ENCODE assay signal across 8 cellular contexts in genomic region chr4:26330186-26330787, GRCh38. TPM values are rescaled to one million over a fixed set of nuclear protein-coding genes. Genes with fewer than 3 reads are reported as not detected.
DNase-seq lines count a peak whose midpoint lies in the region; ATAC-seq, FAIRE-seq and TF ChIP-seq lines count a peak whose summit lies in the region.

No MANE protein-coding gene starts in this region.

- no peak for FAIRE-seq in astrocyte (lab: Jason Lieb, UNC)

- no peak overlapping the region for H3K4me3 Mint-ChIP-seq in CD14-positive monocyte
- H3K4me3 Mint-ChIP-seq in astrocyte (ENCODE audit: unreplicated experiment), result no peak overlapping the region

- no peak overlapping the region for H2AFZ ChIP-seq in astrocyte (ENCODE audit: low read depth, low read length)
- H2AFZ ChIP-seq in smooth muscle cell (ENCODE audit: low read depth), result no peak overlapping the region

- H3F3A ChIP-seq in smooth muscle cell (ENCODE audit: low read depth), result peaks cover 11% of the 10 kb centered on the region

- DNase-seq in CD14-positive monocyte (ENCODE audit: low spot score), result no peak
- DNase-seq in NCI-H446 treated with DMSO at 0.1 percent for 48 hours (lab: John Stamatoyannopoulos, UW), result peak; percentile 31
- peak; percentile 41 for DNase-seq in astrocyte (ENCODE audit: low read depth)
- DNase-seq in right cardiac atrium, result no peak
- DNase-seq in smooth muscle cell (lab: John Stamatoyannopoulos, UW; ENCODE audit: unreplicated experiment), result no peak
- DNase-seq in stimulated activated CD4-positive, alpha-beta T cell treated with anti-CD3 and anti-CD28 coated beads, Interleukin-15, amount 100 ng/mL, for 24 hours, result no peak

- H3K27ac Mint-ChIP-seq in CD14-positive monocyte (peak overlapping the region in 1 of 7 donors; percentile 85), astrocyte (ENCODE audit: unreplicated experiment) (peak overlapping the region; percentile 90)

- peak; percentile 71 for ATAC-seq in GM18867 (IDR thresholded peaks at IDR 0.05; ENCODE audit: unreplicated experiment)
- ATAC-seq in HG03354 (IDR thresholded peaks at IDR 0.05; ENCODE audit: poor library complexity, severe bottlenecking, unreplicated experiment), result peak; percentile 93
- ATAC-seq in right cardiac atrium, result peak; percentile 67 to 68

- H3K79me2 ChIP-seq in astrocyte (ENCODE audit: insufficient read depth, low read length) (peaks cover 95% of the 10 kb centered on the region), smooth muscle cell (ENCODE audit: low read depth) (peaks cover 96% of the 10 kb centered on the region)

- intact Hi-C loops in CD14-positive monocyte (cut with micrococcal nuclease), result loop anchor here in 1 of 2 donors (10.0 kb wide), 1 partner anchor 55 kb away; no protein-coding TSS in a partner anchor
- intact Hi-C loops in right cardiac atrium (cut with DNase I), result loop anchor here in 2 of 4 donors (5.0 to 10.0 kb wide), 2 partner anchors 82 to 675 kb away; no protein-coding TSS in a partner anchor

- H4K20me1 ChIP-seq in astrocyte (ENCODE audit: insufficient read depth, low read length) (peaks cover 58% of the 10 kb centered on the region), smooth muscle cell (ENCODE audit: low read depth) (peaks cover 87% of the 10 kb centered on the region)

- no peaks in the 10 kb centered on the region for H3K9me3 Mint-ChIP-seq in CD14-positive monocyte
- no peaks in the 10 kb centered on the region for H3K9me3 Mint-ChIP-seq in astrocyte (ENCODE audit: unreplicated experiment)

- H3K27me3 Mint-ChIP-seq in CD14-positive monocyte (ENCODE audit: low read depth in 3 of 3), result peaks cover 0 to 4% (median 0%) of the 10 kb centered on the region in 3 donors
- no peaks in the 10 kb centered on the region for H3K27me3 Mint-ChIP-seq in astrocyte (ENCODE audit: low read depth, unreplicated experiment)

- WGBS in right cardiac atrium, result 45% methylated on average over 4 of the region's 4 CpGs
- WGBS in smooth muscle cell (ENCODE audit: low lambda C conversion rate), result 46% methylated on average over 4 of the region's 4 CpGs

- H3K9ac ChIP-seq in astrocyte (ENCODE audit: low read length) (peak overlapping the region; percentile 8), smooth muscle cell (ENCODE audit: low read depth) (peak overlapping the region; percentile 33)

- H3K4me1 Mint-ChIP-seq in CD14-positive monocyte (peaks cover 36% of the 10 kb centered on the region), astrocyte (ENCODE audit: low read depth, unreplicated experiment) (peaks cover 51% of the 10 kb centered on the region)

- no peaks in the 10 kb centered on the region for H3K27me3 ChIP-seq in astrocyte (ENCODE audit: insufficient read depth, low read length)
- H3K27me3 ChIP-seq in right cardiac atrium (ENCODE audit: control insufficient read depth, insufficient read depth), result no peaks in the 10 kb centered on the region
- H3K27me3 ChIP-seq in smooth muscle cell (ENCODE audit: low read depth), result no peaks in the 10 kb centered on the region

- TF ChIP-seq CTCF in CD14-positive monocyte (IDR thresholded peaks at IDR 0.05) (peak; percentile 88), astrocyte (IDR thresholded peaks at IDR 0.05; ENCODE audit: insufficient read depth, low read depth, low read length) (peak; percentile 68), smooth muscle cell (IDR thresholded peaks at IDR 0.05; ENCODE audit: borderline replicate concordance, insufficient read depth, poor library complexity, severe bottlenecking) (peak; percentile 68)

- H3K27ac ChIP-seq in astrocyte (ENCODE audit: low read depth, low read length) (no peak overlapping the region), right cardiac atrium (ENCODE audit: low read length) (no peak overlapping the region), smooth muscle cell (ENCODE audit: low read depth) (peak overlapping the region; percentile 89)

- no peak overlapping the region for H3K4me3 ChIP-seq in astrocyte (ENCODE audit: insufficient read depth, low read depth, low read length)
- no peak overlapping the region for H3K4me3 ChIP-seq in right cardiac atrium (ENCODE audit: low read length)
- H3K4me3 ChIP-seq in smooth muscle cell, result no peak overlapping the region

- peaks cover 39% of the 10 kb centered on the region for H3K4me1 ChIP-seq in astrocyte (ENCODE audit: insufficient read depth, low read length)
- H3K4me1 ChIP-seq in right cardiac atrium (ENCODE audit: control insufficient read depth, insufficient read depth, low read length), result peaks cover 8% of the 10 kb centered on the region
- H3K4me1 ChIP-seq in smooth muscle cell (ENCODE audit: low read depth), result peaks cover 35% of the 10 kb centered on the region

- H3K4me2 ChIP-seq in astrocyte (ENCODE audit: low read length), result peak overlapping the region; percentile 1
- peak overlapping the region; percentile 79 for H3K4me2 ChIP-seq in smooth muscle cell

- H3K36me3 Mint-ChIP-seq in CD14-positive monocyte (peaks cover 1 to 11% of the 10 kb centered on the region in 2 donors), astrocyte (ENCODE audit: low read depth, unreplicated experiment) (no peaks in the 10 kb centered on the region)

- no peaks in the 10 kb centered on the region for H3K36me3 ChIP-seq in astrocyte (ENCODE audit: insufficient read depth, low read length)
- H3K36me3 ChIP-seq in smooth muscle cell (ENCODE audit: low read depth), result no peaks in the 10 kb centered on the region

- H3K9me3 ChIP-seq in astrocyte (ENCODE audit: insufficient read depth, low read depth, low read length) (no peaks in the 10 kb centered on the region), right cardiac atrium (ENCODE audit: control insufficient read depth, low read length) (no peaks in the 10 kb centered on the region), smooth muscle cell (replicated peaks; ENCODE audit: low read depth) (no peaks in the 10 kb centered on the region)

RNA-seq across cellular contexts. Expression of gene RBPJ, which starts 9.5 kb away (rescaled TPM):
- polyA plus RNA-seq in CD14-positive monocyte (100 to 1,000 TPM; 128 to 177 TPM), right cardiac atrium (22.2 TPM), smooth muscle cell (135 and 137 TPM in 2 replicates)
- total RNA-seq in astrocyte (96.3 and 96.7 TPM in 2 replicates), right cardiac atrium (10 to 100 TPM; 42.1 to 45.9 (median 44.2) TPM), smooth muscle cell (96.9 and 183 TPM in 2 replicates)

Comparison
In these comparisons a context has a peak if more than half of its experiments do, and no peak if none do; other contexts are left out.
1. DNase-seq: peak in NCI-H446 treated with DMSO at 0.1 percent for 48 hours (single experiment) and astrocyte (single experiment); none in CD14-positive monocyte (single experiment), right cardiac atrium (0 of 3), smooth muscle cell (single experiment) and stimulated activated CD4-positive, alpha-beta T cell treated with anti-CD3 and anti-CD28 coated beads, Interleukin-15, amount 100 ng/mL, for 24 hours (single experiment).
2. Peak in every context shown above with its lines, with median percentiles within 50 percentile points of each other: CTCF ChIP-seq and ATAC-seq.